In the genomic region with DNA sequence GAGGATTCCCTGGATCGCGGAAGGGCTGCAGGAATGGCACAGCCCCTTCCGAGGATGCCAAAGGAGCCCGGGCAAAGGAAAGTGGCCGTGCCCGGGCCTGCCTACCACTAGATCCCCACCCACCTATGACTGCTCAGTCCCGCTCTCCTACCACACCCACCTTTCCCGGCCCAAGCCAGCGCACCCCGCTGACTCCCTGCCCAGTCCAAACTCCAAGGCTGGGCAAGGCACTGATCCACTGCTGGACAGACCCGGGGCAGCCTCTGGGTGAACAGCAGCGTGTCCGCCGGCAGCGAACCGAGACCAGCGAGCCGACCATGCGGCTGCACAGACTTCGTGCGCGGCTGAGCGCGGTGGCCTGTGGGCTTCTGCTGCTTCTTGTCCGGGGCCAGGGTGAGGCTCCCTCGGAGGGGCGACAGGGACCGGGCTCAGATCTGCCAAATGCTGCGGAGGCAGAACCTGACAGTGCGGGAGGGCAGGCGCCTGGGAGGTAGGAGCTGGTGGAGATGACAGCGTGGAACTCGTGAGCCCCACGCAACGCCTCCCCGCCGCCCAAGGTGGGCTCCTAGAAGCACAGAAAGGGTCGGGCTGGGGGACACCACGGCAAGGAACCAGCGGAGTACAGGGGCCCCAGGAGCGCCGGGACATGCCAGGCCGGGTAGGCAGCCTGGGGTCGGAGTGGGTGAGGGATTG, we compare ENCODE assay signal across 8 cellular contexts. TPM values are rescaled to one million over a fixed set of nuclear protein-coding genes. Genes with fewer than 3 reads are reported as not detected.
DNase-seq lines count a peak whose midpoint lies in the region; ATAC-seq and TF ChIP-seq lines count a peak whose summit lies in the region.

CES2 (plus strand) TSS at position 198 of the 693 bp plus-strand sequence; CDS start at position 318, 120 bp downstream.

- CTCF ChIA-PET in activated naive CD4-positive, alpha-beta T cell treated with anti-CD3 and anti-CD28 coated beads, Interleukin-2, amount 10 ng/mL, durations not matched to agents 7 days and 5 days (lab: Charles Lee) = no interaction called here

- no peaks in the 10 kb centered on the region for H3K36me3 ChIP-seq in ovary

- peaks cover 14% of the 10 kb centered on the region for H3K4me1 ChIP-seq in ovary (ENCODE audit: insufficient read depth)

- no peaks in the 10 kb centered on the region for H3K27me3 ChIP-seq in ovary

- TF ChIP-seq EP300 in ovary (IDR thresholded peaks at IDR 0.05) = no peak

- intact Hi-C loops in activated T-helper 2 cell treated with anti-CD3 and anti-CD28 coated beads, Interferon-gamma antibody, Interleukin-2, Interleukin-4, amounts not matched to agents 10 μg/mL and 5 μg/mL and 100 μg/mL, durations not matched to agents 14 hours and 24 hours and 36 hours (cut with micrococcal nuclease) = no loop called here
- intact Hi-C loops in Right ventricle myocardium superior (cut with DNase I) = loop anchor here (5.0 kb wide), 1 partner anchor 33 kb away; no protein-coding TSS in a partner anchor
- intact Hi-C loops in ovary (cut with DNase I) = loop anchor here in 1 of 4 donors (10.0 kb wide), 2 partner anchors 59 to 529 kb away; no protein-coding TSS in a partner anchor

- H3K4me3 ChIP-seq in ovary = peak within 1 kb of the TSS; percentile 99

- TF ChIP-seq CTCF in ovary (IDR thresholded peaks at IDR 0.05) = no peak

- H3K4me3 Mint-ChIP-seq in activated naive CD4-positive, alpha-beta T cell treated with anti-CD3 and anti-CD28 coated beads, Interleukin-2, amount 10 ng/mL, durations not matched to agents 7 days and 5 days = peak within 1 kb of the TSS; percentile 98
- peak within 1 kb of the TSS; percentile 94 for H3K4me3 Mint-ChIP-seq in activated T-helper 2 cell treated with anti-CD3 and anti-CD28 coated beads, Interferon-gamma antibody, Interleukin-2, Interleukin-4, amounts not matched to agents 10 μg/mL and 5 μg/mL and 100 μg/mL, durations not matched to agents 14 hours and 24 hours and 36 hours (ENCODE audit: low read depth)

- 8 to 13% (median 12%) methylated on average over 44 of the region's 44 CpGs for WGBS in ovary, 3 donors

- no peak for DNase-seq in activated naive CD4-positive, alpha-beta T cell treated with anti-CD3 and anti-CD28 coated beads, Interleukin-2, amount 10 ng/mL, durations not matched to agents 7 days and 5 days
- no peak for DNase-seq in activated naive CD4-positive, alpha-beta T cell treated with Interleukin-2 at 50 U/mL for 16 hours
- no peak for DNase-seq in activated T-helper 2 cell treated with anti-CD3 and anti-CD28 coated beads, Interferon-gamma antibody, Interleukin-2, Interleukin-4, amounts not matched to agents 10 μg/mL and 5 μg/mL and 100 μg/mL, durations not matched to agents 14 hours and 24 hours and 36 hours (ENCODE audit: low spot score)
- peak; percentile 78 for DNase-seq in Right ventricle myocardium superior
- peak in 2 of 5 donors; percentile 49 to 60 for DNase-seq in ovary
- DNase-seq in NK-92 treated with Interleukin-12 subunit alpha and Interleukin-12 subunit beta, amount 100 ng/mL, for 24 hours (lab: John Stamatoyannopoulos, UW) = no peak
- no peak for DNase-seq in Ammon's horn (ENCODE audit: low spot score)

- H3K4me1 Mint-ChIP-seq in activated naive CD4-positive, alpha-beta T cell treated with anti-CD3 and anti-CD28 coated beads, Interleukin-2, amount 10 ng/mL, durations not matched to agents 7 days and 5 days = peaks cover 54% of the 10 kb centered on the region
- peaks cover 48% of the 10 kb centered on the region for H3K4me1 Mint-ChIP-seq in activated T-helper 2 cell treated with anti-CD3 and anti-CD28 coated beads, Interferon-gamma antibody, Interleukin-2, Interleukin-4, amounts not matched to agents 10 μg/mL and 5 μg/mL and 100 μg/mL, durations not matched to agents 14 hours and 24 hours and 36 hours (ENCODE audit: low read depth)

- H3K27ac Mint-ChIP-seq in activated naive CD4-positive, alpha-beta T cell treated with anti-CD3 and anti-CD28 coated beads, Interleukin-2, amount 10 ng/mL, durations not matched to agents 7 days and 5 days = peak within 1 kb of the TSS; percentile 96
- peak within 1 kb of the TSS; percentile 94 for H3K27ac Mint-ChIP-seq in activated T-helper 2 cell treated with anti-CD3 and anti-CD28 coated beads, Interferon-gamma antibody, Interleukin-2, Interleukin-4, amounts not matched to agents 10 μg/mL and 5 μg/mL and 100 μg/mL, durations not matched to agents 14 hours and 24 hours and 36 hours

- no peaks in the 10 kb centered on the region for H3K9me3 ChIP-seq in ovary

- no peaks in the 10 kb centered on the region for H3K9me3 Mint-ChIP-seq in activated naive CD4-positive, alpha-beta T cell treated with anti-CD3 and anti-CD28 coated beads, Interleukin-2, amount 10 ng/mL, durations not matched to agents 7 days and 5 days
- H3K9me3 Mint-ChIP-seq in activated T-helper 2 cell treated with anti-CD3 and anti-CD28 coated beads, Interferon-gamma antibody, Interleukin-2, Interleukin-4, amounts not matched to agents 10 μg/mL and 5 μg/mL and 100 μg/mL, durations not matched to agents 14 hours and 24 hours and 36 hours = no peaks in the 10 kb centered on the region

- peak within 1 kb of the TSS; percentile 43 to 87 for H3K27ac ChIP-seq in ovary

- H3K27me3 Mint-ChIP-seq in activated naive CD4-positive, alpha-beta T cell treated with anti-CD3 and anti-CD28 coated beads, Interleukin-2, amount 10 ng/mL, durations not matched to agents 7 days and 5 days = no peaks in the 10 kb centered on the region
- H3K27me3 Mint-ChIP-seq in activated T-helper 2 cell treated with anti-CD3 and anti-CD28 coated beads, Interferon-gamma antibody, Interleukin-2, Interleukin-4, amounts not matched to agents 10 μg/mL and 5 μg/mL and 100 μg/mL, durations not matched to agents 14 hours and 24 hours and 36 hours (ENCODE audit: low read depth) = no peaks in the 10 kb centered on the region

- H3K36me3 Mint-ChIP-seq in activated naive CD4-positive, alpha-beta T cell treated with anti-CD3 and anti-CD28 coated beads, Interleukin-2, amount 10 ng/mL, durations not matched to agents 7 days and 5 days = peaks cover 39% of the 10 kb centered on the region
- peaks cover 57% of the 10 kb centered on the region for H3K36me3 Mint-ChIP-seq in activated T-helper 2 cell treated with anti-CD3 and anti-CD28 coated beads, Interferon-gamma antibody, Interleukin-2, Interleukin-4, amounts not matched to agents 10 μg/mL and 5 μg/mL and 100 μg/mL, durations not matched to agents 14 hours and 24 hours and 36 hours (ENCODE audit: low read depth)

- ATAC-seq in Right ventricle myocardium superior (ENCODE audit: poor library complexity) (peak; percentile 77), GM21526 (IDR thresholded peaks at IDR 0.05; ENCODE audit: low FRiP score, unreplicated experiment) (no peak)

- no peak for TF ChIP-seq POLR2A in ovary (IDR thresholded peaks at IDR 0.05)

RNA-seq across cellular contexts. Expression of gene CES2, which starts in this region (rescaled TPM):
- total RNA-seq in activated T-helper 2 cell treated with anti-CD3 and anti-CD28 coated beads, Interferon-gamma antibody, Interleukin-2, Interleukin-4, amounts not matched to agents 10 μg/mL and 5 μg/mL and 100 μg/mL, durations not matched to agents 14 hours and 24 hours and 36 hours = 35.3 and 36.8 TPM in 2 replicates
- total RNA-seq in Right ventricle myocardium superior (114 TPM), ovary (10 to 100 TPM; 25.5 to 51.9 (median 42.2) TPM)
- 10 to 100 TPM; 29.4 to 38.9 TPM for polyA plus RNA-seq in ovary
